Comparison of ENCODE assay signal across 9 cellular contexts in the genomic region with DNA sequence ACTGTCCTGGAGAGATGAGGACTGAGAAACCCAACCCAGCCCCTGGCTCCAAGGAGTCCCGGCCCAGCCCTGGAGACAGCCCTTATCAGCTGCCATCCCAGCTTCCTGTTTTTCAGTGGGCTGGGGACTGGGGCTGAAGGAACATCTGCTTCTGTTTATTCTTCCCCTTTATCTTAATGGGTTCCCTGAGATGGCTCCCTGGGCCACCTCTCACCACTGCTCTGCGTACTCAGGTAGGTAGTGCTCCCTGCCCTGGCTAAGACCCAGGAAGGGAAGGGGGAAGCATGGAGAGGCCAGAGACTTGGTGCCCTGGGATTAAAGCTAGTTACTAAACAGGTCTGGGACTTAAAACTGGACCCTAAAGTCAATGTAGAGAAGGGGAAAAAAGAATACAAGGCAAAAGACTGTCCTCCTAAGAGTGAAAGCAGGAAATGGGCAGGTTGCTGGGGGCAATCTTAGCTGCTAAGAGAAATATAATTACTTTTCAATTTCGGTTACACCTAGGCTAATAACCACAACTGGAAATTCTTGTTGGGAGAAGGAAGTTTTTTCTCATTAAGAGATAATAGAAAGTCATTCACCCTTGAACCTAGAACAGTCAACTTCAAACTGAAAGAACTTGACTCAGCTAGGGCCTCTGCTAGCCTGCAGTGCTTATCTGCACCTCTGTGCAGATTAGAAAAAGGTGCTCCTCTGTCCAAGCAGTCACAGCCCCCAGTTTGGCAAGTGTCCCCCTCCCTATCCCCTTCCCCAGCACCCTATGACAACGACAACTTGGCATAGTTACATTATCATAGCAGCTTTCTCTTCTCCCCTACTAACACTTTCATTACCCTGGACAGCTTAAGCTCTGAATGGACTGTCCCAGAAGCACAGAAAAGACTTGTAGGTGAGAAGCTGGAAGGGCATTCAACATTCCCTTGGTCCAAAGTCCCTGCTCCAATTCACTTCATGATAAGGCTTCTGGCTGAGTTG.
DNase-seq lines count a peak whose midpoint lies in the region; ATAC-seq, FAIRE-seq and TF ChIP-seq lines count a peak whose summit lies in the region.
"Had no signal": no experiment of that assay in that cellular context is flagged by ENCODE, and none has a peak within 500 bp of the region (broad histone marks: within the 10 kb centered on the region; RNA-seq: fewer than 3 reads in every experiment).

No MANE protein-coding gene starts in this region.

- 0 out of 2 replicates have a peak overlapping the region, but pooled peaks have one; percentile 32 for H2AFZ ChIP-seq in Loucy (ENCODE audit: low read length)

- DNase-seq in activated CD8-positive, alpha-beta memory T cell treated with anti-CD3 and anti-CD28 coated beads, Interleukin-2, amount 10 ng/mL, durations not matched to agents 7 days and 5 days: no peak
- DNase-seq in activated CD8-positive, alpha-beta memory T cell treated with anti-CD3 and anti-CD28 coated beads, Interleukin-2, amount 50 U/mL, for 4 hours: no peak
- DNase-seq in epithelial cell of esophagus (ENCODE audit: low read depth) (peak; percentile 37), kidney (no peak)
- no peak for DNase-seq in stimulated activated naive CD8-positive, alpha-beta T cell treated with anti-CD3 and anti-CD28 coated beads, Interleukin-15, amount 100 ng/mL, for 72 hours

- H3K4me3 ChIP-seq in Loucy (ENCODE audit: low read length, poor library complexity, severe bottlenecking) (no peak overlapping the region), epithelial cell of esophagus (ENCODE audit: low read length) (no peak overlapping the region), kidney (ENCODE audit: low read length in 2 of 2) (no peak overlapping the region)

- no peak overlapping the region for H3K27ac ChIP-seq in kidney (ENCODE audit: low read depth in 2 of 2, low read length in 2 of 2)

- peak overlapping the region; percentile 6 for H3K4me2 ChIP-seq in Loucy (ENCODE audit: low read depth, low read length, poor library complexity, severe bottlenecking)

- H3K9ac ChIP-seq in Loucy (ENCODE audit: low read depth, low read length, poor library complexity, severe bottlenecking) (no peak overlapping the region), kidney (ENCODE audit: low read length in 2 of 2) (no peak overlapping the region)

- no peaks in the 10 kb centered on the region for H3K36me3 ChIP-seq in Loucy (ENCODE audit: insufficient read depth, low read length)
- H3K36me3 ChIP-seq in kidney (ENCODE audit: control insufficient read depth in 1 of 2, insufficient read depth in 2 of 2, low read length in 2 of 2): no peaks in the 10 kb centered on the region

- no peak overlapping the region for H3K4me3 Mint-ChIP-seq in activated CD8-positive, alpha-beta memory T cell treated with anti-CD3 and anti-CD28 coated beads, Interleukin-2, amount 10 ng/mL, durations not matched to agents 7 days and 5 days
- no peak overlapping the region for H3K4me3 Mint-ChIP-seq in stimulated activated naive CD8-positive, alpha-beta T cell treated with anti-CD3 and anti-CD28 coated beads, Interleukin-15, amount 100 ng/mL, for 72 hours

- no peaks in the 10 kb centered on the region for H3K36me3 Mint-ChIP-seq in activated CD8-positive, alpha-beta memory T cell treated with anti-CD3 and anti-CD28 coated beads, Interleukin-2, amount 10 ng/mL, durations not matched to agents 7 days and 5 days

- H3K4me1 Mint-ChIP-seq in activated CD8-positive, alpha-beta memory T cell treated with anti-CD3 and anti-CD28 coated beads, Interleukin-2, amount 10 ng/mL, durations not matched to agents 7 days and 5 days: peaks cover 15% of the 10 kb centered on the region
- H3K4me1 Mint-ChIP-seq in stimulated activated naive CD8-positive, alpha-beta T cell treated with anti-CD3 and anti-CD28 coated beads, Interleukin-15, amount 100 ng/mL, for 72 hours: peaks cover 20% of the 10 kb centered on the region

- FAIRE-seq in kidney (lab: Jason Lieb, UNC): no peak
- FAIRE-seq: endometrium had no signal

- H3K79me2 ChIP-seq in Loucy (ENCODE audit: insufficient read depth, low read length): no peaks in the 10 kb centered on the region

- H3K4me1 ChIP-seq in Loucy (ENCODE audit: insufficient read depth, low read length, poor library complexity, severe bottlenecking) (peaks cover 7% of the 10 kb centered on the region), kidney (ENCODE audit: control insufficient read depth in 1 of 2, insufficient read depth in 1 of 2, low read depth in 1 of 2, low read length in 2 of 2) (peaks cover 0 to 4% of the 10 kb centered on the region in 2 donors)

- H3F3A ChIP-seq in Loucy (ENCODE audit: low read depth): no peaks in the 10 kb centered on the region

- CTCF ChIA-PET in activated CD8-positive, alpha-beta memory T cell treated with anti-CD3 and anti-CD28 coated beads, Interleukin-2, amount 10 ng/mL, durations not matched to agents 7 days and 5 days (lab: Charles Lee): interaction anchor here (0.6 to 2.8 kb wide), 9 partner anchors 10 to 195 kb away, joined by 3 to 18 read pairs (median 3); no protein-coding TSS in a partner anchor

- no peaks in the 10 kb centered on the region for H3K9me2 ChIP-seq in Loucy (replicated peaks; ENCODE audit: low read depth, low read length)

- H3K27ac Mint-ChIP-seq in activated CD8-positive, alpha-beta memory T cell treated with anti-CD3 and anti-CD28 coated beads, Interleukin-2, amount 10 ng/mL, durations not matched to agents 7 days and 5 days: no peak overlapping the region
- H3K27ac Mint-ChIP-seq in stimulated activated naive CD8-positive, alpha-beta T cell treated with anti-CD3 and anti-CD28 coated beads, Interleukin-15, amount 100 ng/mL, for 72 hours: peak overlapping the region in 1 of 2 donors; percentile 7

- TF ChIP-seq CTCF in Loucy (conservative IDR thresholded peaks at IDR 0.05; ENCODE audit: low read length): no peak
- TF ChIP-seq CTCF in epithelial cell of esophagus (IDR thresholded peaks at IDR 0.05; ENCODE audit: insufficient read depth, low read depth, low read length, missing control alignments): no peak
- no peak for TF ChIP-seq CTCF in kidney (IDR thresholded peaks at IDR 0.05; ENCODE audit: borderline replicate concordance, extremely low read depth, insufficient read depth)

- H3K27me3 ChIP-seq in Loucy (ENCODE audit: insufficient read depth, low read length, poor library complexity, severe bottlenecking): no peaks in the 10 kb centered on the region

- ATAC-seq in activated CD8-positive, alpha-beta memory T cell treated with anti-CD3 and anti-CD28 coated beads, Interleukin-2, amount 10 ng/mL, durations not matched to agents 7 days and 5 days: peak; percentile 61
- peak; percentile 53 for ATAC-seq in stimulated activated naive CD8-positive, alpha-beta T cell treated with anti-CD3 and anti-CD28 coated beads, Interleukin-15, amount 100 ng/mL, for 72 hours
- ATAC-seq in GM18511 (IDR thresholded peaks at IDR 0.05; ENCODE audit: unreplicated experiment): no peak
- ATAC-seq in HG02588 (IDR thresholded peaks at IDR 0.05; ENCODE audit: unreplicated experiment): no peak

- no peaks in the 10 kb centered on the region for H4K20me1 ChIP-seq in Loucy (ENCODE audit: insufficient read depth, low read length, poor library complexity, severe bottlenecking)

- H3K9me3 Mint-ChIP-seq in activated CD8-positive, alpha-beta memory T cell treated with anti-CD3 and anti-CD28 coated beads, Interleukin-2, amount 10 ng/mL, durations not matched to agents 7 days and 5 days (ENCODE audit: low read depth): no peaks in the 10 kb centered on the region
- no peaks in the 10 kb centered on the region for H3K9me3 Mint-ChIP-seq in stimulated activated naive CD8-positive, alpha-beta T cell treated with anti-CD3 and anti-CD28 coated beads, Interleukin-15, amount 100 ng/mL, for 72 hours

- intact Hi-C loops in kidney (cut with DNase I): no loop called here

- H3K9me3 ChIP-seq in Loucy (ENCODE audit: insufficient read depth, low read depth, low read length) (no peaks in the 10 kb centered on the region), kidney (ENCODE audit: control insufficient read depth in 1 of 2, low read length in 2 of 2) (no peaks in the 10 kb centered on the region)

- no peaks in the 10 kb centered on the region for H3K27me3 Mint-ChIP-seq in activated CD8-positive, alpha-beta memory T cell treated with anti-CD3 and anti-CD28 coated beads, Interleukin-2, amount 10 ng/mL, durations not matched to agents 7 days and 5 days
- no peaks in the 10 kb centered on the region for H3K27me3 Mint-ChIP-seq in stimulated activated naive CD8-positive, alpha-beta T cell treated with anti-CD3 and anti-CD28 coated beads, Interleukin-15, amount 100 ng/mL, for 72 hours

Comparison
In these comparisons a context has a peak if more than half of its experiments do, and no peak if none do; other contexts are left out.
1. ATAC-seq: peak in activated CD8-positive, alpha-beta memory T cell treated with anti-CD3 and anti-CD28 coated beads, Interleukin-2, amount 10 ng/mL, durations not matched to agents 7 days and 5 days (single experiment) and stimulated activated naive CD8-positive, alpha-beta T cell treated with anti-CD3 and anti-CD28 coated beads, Interleukin-15, amount 100 ng/mL, for 72 hours (single experiment); none in GM18511 (single experiment) and HG02588 (single experiment).